1 cellular context compared by ENCODE assay signal in the genomic region with DNA sequence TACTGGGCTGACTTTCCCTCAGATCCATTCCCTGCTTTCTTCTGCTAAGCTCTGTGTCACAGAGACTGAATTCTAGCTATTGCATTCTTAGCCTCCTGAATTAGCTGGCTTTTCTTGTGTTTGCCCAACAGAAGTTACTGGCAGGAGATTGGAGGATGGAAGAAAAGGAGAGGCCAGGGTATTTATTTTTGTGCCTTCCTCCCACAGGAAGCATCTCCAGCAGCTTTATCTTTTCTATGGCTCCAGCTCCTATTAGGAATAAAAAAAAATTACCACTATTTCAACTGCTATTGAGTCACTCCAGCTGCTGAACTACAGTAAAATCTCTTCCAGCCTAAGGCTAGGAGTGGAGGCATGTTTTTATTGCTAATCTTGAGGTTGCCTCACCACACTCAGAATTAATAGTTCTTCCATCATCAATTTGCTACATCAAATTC.
TF ChIP-seq lines count a peak whose summit lies in the region.

No MANE protein-coding gene starts in this region.

TF ChIP-seq in IMR-90, 13 proteins besides CTCF, POLR2A, EP300 and RAD21:
- TF ChIP-seq CEBPB (IDR thresholded peaks at IDR 0.05; ENCODE audit: low read depth, low read length): peak; percentile 80
- TF ChIP-seq, protein P1, sequence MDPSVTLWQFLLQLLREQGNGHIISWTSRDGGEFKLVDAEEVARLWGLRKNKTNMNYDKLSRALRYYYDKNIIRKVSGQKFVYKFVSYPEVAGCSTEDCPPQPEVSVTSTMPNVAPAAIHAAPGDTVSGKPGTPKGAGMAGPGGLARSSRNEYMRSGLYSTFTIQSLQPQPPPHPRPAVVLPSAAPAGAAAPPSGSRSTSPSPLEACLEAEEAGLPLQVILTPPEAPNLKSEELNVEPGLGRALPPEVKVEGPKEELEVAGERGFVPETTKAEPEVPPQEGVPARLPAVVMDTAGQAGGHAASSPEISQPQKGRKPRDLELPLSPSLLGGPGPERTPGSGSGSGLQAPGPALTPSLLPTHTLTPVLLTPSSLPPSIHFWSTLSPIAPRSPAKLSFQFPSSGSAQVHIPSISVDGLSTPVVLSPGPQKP (IDR thresholded peaks at IDR 0.05; ENCODE audit: borderline replicate concordance, low read depth, low read length): no peak
